In genomic region chr19:36574762-36575161, GRCh38 we compare ENCODE assay signal across 10 cellular contexts. TPM values are rescaled to one million over a fixed set of nuclear protein-coding genes. Genes with fewer than 3 reads are reported as not detected.
DNase-seq lines count a peak whose midpoint lies in the region; ATAC-seq, FAIRE-seq and TF ChIP-seq lines count a peak whose summit lies in the region.
"Had no signal": no experiment of that assay in that cellular context is flagged by ENCODE, and none has a peak within 500 bp of the region (broad histone marks: within the 10 kb centered on the region; RNA-seq: fewer than 3 reads in every experiment).

No MANE protein-coding gene starts in this region.

- no peak overlapping the region for H3K56ac ChIP-seq in H9 (ENCODE audit: insufficient read length, low read depth, low read length)

- H4K8ac ChIP-seq in H9 (replicated peaks; ENCODE audit: insufficient read length, low read depth, low read length), result no peak overlapping the region

- H4K91ac ChIP-seq in H9 (ENCODE audit: insufficient read length, low read depth, low read length), result no peak overlapping the region

- no peak overlapping the region for H3K27ac Mint-ChIP-seq in H9

- H3K4ac ChIP-seq in H9 (ENCODE audit: low read depth, low read length), result no peak overlapping the region

- FAIRE-seq in keratinocyte (lab: Jason Lieb, UNC) (no peak), small intestine (lab: Jason Lieb, UNC) (no peak)

- H4K20me1 ChIP-seq in H9 (ENCODE audit: control insufficient read depth, insufficient read depth, insufficient read length) (no peaks in the 10 kb centered on the region), keratinocyte (ENCODE audit: control insufficient read depth, extremely low read depth, insufficient read depth, low read length) (no peaks in the 10 kb centered on the region)

- no CpG with 5 or more reads among the region's 2 CpGs for WGBS in H9 (ENCODE audit: extremely low coverage, insufficient read length, low lambda C conversion rate)
- 65 to 88% (median 80%) methylated on average over 2 of the region's 2 CpGs for WGBS in small intestine, 3 donors

- no peak overlapping the region for H2BK15ac ChIP-seq in H9 (ENCODE audit: low read depth, low read length)

- H3K27me3 Mint-ChIP-seq in H9 (ENCODE audit: low read depth), result no peaks in the 10 kb centered on the region

- no peak overlapping the region for H3K9ac ChIP-seq in H9 (ENCODE audit: extremely low read depth, insufficient read length, low read length)
- no peak overlapping the region for H3K9ac ChIP-seq in keratinocyte (ENCODE audit: control insufficient read depth, extremely low read depth, insufficient read depth, low read length)

- H2BK5ac ChIP-seq in H9 (ENCODE audit: insufficient read length, low read length), result no peak overlapping the region

- H2BK120ac ChIP-seq in H9 (ENCODE audit: low read depth, low read length, poor library complexity, severe bottlenecking), result no peak overlapping the region

- no peak for ATAC-seq in HG03354 (IDR thresholded peaks at IDR 0.05; ENCODE audit: poor library complexity, severe bottlenecking, unreplicated experiment)
- ATAC-seq: esophagus mucosa had no signal

- TF ChIP-seq CTCF in 22Rv1 (IDR thresholded peaks at IDR 0.05) (no peak), H9 (conservative IDR thresholded peaks at IDR 0.05) (no peak), keratinocyte (optimal IDR thresholded peaks at IDR 0.05 in 1 of 3, IDR thresholded peaks at IDR 0.05 in 1 of 3, conservative IDR thresholded peaks at IDR 0.05 in 1 of 3; ENCODE audit: extremely low read depth in 1 of 3, insufficient read depth in 2 of 3, low read length in 3 of 3) (no peak)

- no peaks in the 10 kb centered on the region for H3K9me3 ChIP-seq in H9 (ENCODE audit: control insufficient read depth, low read depth, low read length)
- H3K9me3 ChIP-seq in keratinocyte (ENCODE audit: control insufficient read depth, low read depth, low read length), result no peaks in the 10 kb centered on the region
- H3K9me3 ChIP-seq in small intestine (ENCODE audit: control insufficient read depth, low read depth), result no peaks in the 10 kb centered on the region

- H3T11ph ChIP-seq in H9 (ENCODE audit: low read length), result no peak overlapping the region

- H3K27ac ChIP-seq in 22Rv1 (peak overlapping the region; percentile 90), H9 (ENCODE audit: insufficient read length, low read depth, low read length) (no peak overlapping the region), keratinocyte (ENCODE audit: control insufficient read depth, insufficient read depth, low read length) (no peak overlapping the region), small intestine (ENCODE audit: low read depth in 1 of 2, low read length in 1 of 2) (no peak overlapping the region)

- H3K4me3 Mint-ChIP-seq in H9, result peak overlapping the region; percentile 86 to 95

- H3K23ac ChIP-seq in H9 (ENCODE audit: insufficient read length, low read depth, low read length), result no peak overlapping the region

- H2AFZ ChIP-seq in H9 (ENCODE audit: low read length), result no peak overlapping the region
- H2AFZ ChIP-seq in keratinocyte (ENCODE audit: control insufficient read depth, low read length), result no peak overlapping the region

- H3K4me1 ChIP-seq in H9 (ENCODE audit: insufficient read depth, low read length), result 0 out of 2 replicates have a peak, but pooled peaks cover 4% of the 10 kb centered on the region
- H3K4me1 ChIP-seq in keratinocyte (ENCODE audit: control insufficient read depth, extremely low read depth, insufficient read depth, low read length), result peaks cover 4% of the 10 kb centered on the region
- H3K4me1 ChIP-seq in small intestine (ENCODE audit: control insufficient read depth in 2 of 2, insufficient read depth in 1 of 2, low read depth in 1 of 2, low read length in 1 of 2), result peaks cover 0 to 3% of the 10 kb centered on the region in 2 donors

- H2BK12ac ChIP-seq in H9 (ENCODE audit: insufficient read length, low read depth, low read length), result no peak overlapping the region

- no peak overlapping the region for H3K14ac ChIP-seq in H9 (ENCODE audit: insufficient read depth, low read length)

- H3K79me1 ChIP-seq in H9 (ENCODE audit: insufficient read depth, low read depth, low read length, poor library complexity, severe bottlenecking), result no peaks in the 10 kb centered on the region

- H2AK5ac ChIP-seq in H9 (ENCODE audit: insufficient read length, low read length), result no peak overlapping the region

- peaks cover 6% of the 10 kb centered on the region for H3K23me2 ChIP-seq in H9 (ENCODE audit: insufficient read length, low read depth, low read length, poor library complexity, severe bottlenecking)

- H3K79me2 ChIP-seq in H9 (ENCODE audit: insufficient read depth, low read length) (peaks cover 8% of the 10 kb centered on the region; the same call in 1 of the 2 replicates), keratinocyte (ENCODE audit: control insufficient read depth, insufficient read depth, low read length) (peaks cover 43% of the 10 kb centered on the region)

- no peak overlapping the region for H2BK20ac ChIP-seq in H9 (ENCODE audit: low read depth, low read length, poor library complexity, severe bottlenecking)

- dilution Hi-C loops in keratinocyte (cut with MboI; ENCODE audit: extremely low pct_ligation_motif_present, low sequenced_read_pairs), result no loop called here

- DNase-seq in H9 (no peak), amniotic epithelial cell (ENCODE audit: low read depth) (peak; percentile 5), keratinocyte (ENCODE audit: low read depth, low spot score) (no peak), small intestine (no peak), hypothalamus (lab: John Stamatoyannopoulos, UW) (no peak), NCI-H748 treated with DMSO at 0.1 percent for 48 hours (lab: John Stamatoyannopoulos, UW) (no peak)
- DNase-seq: occipital lobe had no signal

- H3K36me3 Mint-ChIP-seq in H9 (ENCODE audit: insufficient read depth in 1 of 3, low read depth in 3 of 3), result peaks cover 35 to 50% (median 45%) of the 10 kb centered on the region in 3 experiments

- H4K5ac ChIP-seq in H9 (ENCODE audit: insufficient read length, low read depth, low read length), result no peak overlapping the region

- H3K4me3 ChIP-seq in keratinocyte (ENCODE audit: control insufficient read depth in 2 of 3, extremely low read depth in 1 of 3, insufficient read depth in 2 of 3, low read depth in 1 of 3, low read length in 3 of 3) (peak overlapping the region; percentile 60 to 97 (median 89)), small intestine (ENCODE audit: low read depth in 1 of 2, low read length in 2 of 2) (no peak overlapping the region)

- H3K18ac ChIP-seq in H9 (ENCODE audit: insufficient read length, low read depth, low read length), result no peak overlapping the region

- peaks cover 14 to 20% of the 10 kb centered on the region in 2 experiments for H3K4me1 Mint-ChIP-seq in H9

- peaks cover 3 to 16% of the 10 kb centered on the region in 2 experiments; a peak in 3 of 5 replicates for H3K9me3 Mint-ChIP-seq in H9

- H3K27me3 ChIP-seq in H9 (ENCODE audit: insufficient read depth, low read length) (no peaks in the 10 kb centered on the region), keratinocyte (ENCODE audit: control insufficient read depth, extremely low read depth, insufficient read depth, low read length) (no peaks in the 10 kb centered on the region), small intestine (ENCODE audit: control insufficient read depth in 2 of 2, insufficient read depth in 2 of 2, low read length in 2 of 2) (no peaks in the 10 kb centered on the region)

- H3K4me2 ChIP-seq in H9 (ENCODE audit: insufficient read depth, insufficient read length, low read length), result peak overlapping the region; percentile 63
- H3K4me2 ChIP-seq in keratinocyte (ENCODE audit: control insufficient read depth, extremely low read depth, insufficient read depth, low read depth, low read length), result peak overlapping the region; percentile 93

- H3K36me3 ChIP-seq in keratinocyte (ENCODE audit: control insufficient read depth in 2 of 2, extremely low read depth in 1 of 2, insufficient read depth in 2 of 2, low read length in 2 of 2) (peaks cover 12 to 13% of the 10 kb centered on the region in 2 experiments), small intestine (ENCODE audit: control insufficient read depth in 2 of 2, insufficient read depth in 2 of 2, low read length in 2 of 2) (peaks cover 8 to 11% of the 10 kb centered on the region in 2 donors)

- no peaks in the 10 kb centered on the region for H3K9me1 ChIP-seq in keratinocyte (ENCODE audit: control insufficient read depth, extremely low read depth, insufficient read depth, low read length)

RNA-seq across cellular contexts. Expression of gene ZNF529, which starts 1.7 kb away (rescaled TPM):
- total RNA-seq in H9 (2021), result 16.9 and 19.9 TPM in 2 replicates
- 3.4 to 5.5 TPM (median 4.5 TPM) in 3 replicates for polyA plus RNA-seq in keratinocyte
- 6.6 TPM for polyA plus RNA-seq in keratinocyte (2011; ENCODE audit: low read depth)
- 1.7 and 3.4 TPM in 2 replicates for polyA plus RNA-seq in keratinocyte (2011; cell fraction: cytosol; rRNA removed)
- polyA plus RNA-seq in keratinocyte (2011; cell fraction: nucleus; rRNA removed), result 12.1 and 13.7 TPM in 2 replicates
- polyA plus RNA-seq in keratinocyte (2012; ENCODE audit: low replicate concordance), result 3.5 and 3.8 TPM in 2 replicates
- 3.9 to 8.4 TPM (median 5.4 TPM) in 3 replicates for polyA minus RNA-seq in keratinocyte
- 6.1 TPM for polyA minus RNA-seq in keratinocyte (2011; cell fraction: cytosol; rRNA and poly(A)+ RNA removed)
- 4.1 and 7.1 TPM in 2 replicates for polyA minus RNA-seq in keratinocyte (2011; cell fraction: nucleus; rRNA and poly(A)+ RNA removed)
- 1 to 10 TPM in 2 of 3 donors, under 1 TPM in 1; 0.81 to 2.2 (median 1.1) TPM for polyA plus RNA-seq in small intestine

RNA-seq across cellular contexts. Expression of gene ZNF382, which starts 30.4 kb away (rescaled TPM):
- 10.8 TPM in 2 replicates for total RNA-seq in H9 (2021)
- polyA plus RNA-seq in keratinocyte (0.28 to 0.64 TPM (median 0.57 TPM) in 3 replicates), small intestine (under 1 TPM in 1 of 3 donors, not detected in 2; 0.64 TPM)
- polyA plus RNA-seq in keratinocyte (2011; ENCODE audit: low read depth), result 0.54 TPM
- polyA plus RNA-seq in keratinocyte (2011; cell fraction: cytosol; rRNA removed), result 0.38 and 0.39 TPM in 2 replicates
- 2.5 and 2.6 TPM in 2 replicates for polyA plus RNA-seq in keratinocyte (2011; cell fraction: nucleus; rRNA removed)
- 0.28 and 0.48 TPM in 2 replicates for polyA plus RNA-seq in keratinocyte (2012; ENCODE audit: low replicate concordance)
- polyA minus RNA-seq in keratinocyte, result 0.39 to 1.1 TPM (median 0.70 TPM) in 3 replicates
- polyA minus RNA-seq in keratinocyte (2011; cell fraction: cytosol; rRNA and poly(A)+ RNA removed), result not detected
- polyA minus RNA-seq in keratinocyte (2011; cell fraction: nucleus; rRNA and poly(A)+ RNA removed), result 1.9 and 3.5 TPM in 2 replicates

RNA-seq across cellular contexts. Expression of gene ZNF260, which starts 46.7 kb away (rescaled TPM):
- total RNA-seq in H9 (2021), result 22.5 and 26.1 TPM in 2 replicates
- polyA plus RNA-seq in keratinocyte, result 5.7 to 14.1 TPM (median 11.3 TPM) in 3 replicates
- polyA plus RNA-seq in keratinocyte (2011; ENCODE audit: low read depth), result 9.6 TPM
- 4.2 and 8.4 TPM in 2 replicates for polyA plus RNA-seq in keratinocyte (2011; cell fraction: cytosol; rRNA removed)
- polyA plus RNA-seq in keratinocyte (2011; cell fraction: nucleus; rRNA removed), result 9.0 and 12.1 TPM in 2 replicates
- 8.5 and 11.3 TPM in 2 replicates for polyA plus RNA-seq in keratinocyte (2012; ENCODE audit: low replicate concordance)
- 3.2 to 16.0 TPM (median 16.0 TPM) in 3 replicates for polyA minus RNA-seq in keratinocyte
- polyA minus RNA-seq in keratinocyte (2011; cell fraction: cytosol; rRNA and poly(A)+ RNA removed), result 32.4 TPM
- polyA minus RNA-seq in keratinocyte (2011; cell fraction: nucleus; rRNA and poly(A)+ RNA removed), result 20.6 and 33.7 TPM in 2 replicates
- 1 to 10 TPM; 2.0 to 3.1 (median 2.4) TPM for polyA plus RNA-seq in small intestine

Comparison
In these comparisons a context has a peak if more than half of its experiments do, and no peak if none do; other contexts are left out.
1. H3K4me3 ChIP-seq: peak in keratinocyte (3 of 3); none in small intestine (0 of 2).